8 cellular contexts compared by ENCODE assay signal in the genomic region with DNA sequence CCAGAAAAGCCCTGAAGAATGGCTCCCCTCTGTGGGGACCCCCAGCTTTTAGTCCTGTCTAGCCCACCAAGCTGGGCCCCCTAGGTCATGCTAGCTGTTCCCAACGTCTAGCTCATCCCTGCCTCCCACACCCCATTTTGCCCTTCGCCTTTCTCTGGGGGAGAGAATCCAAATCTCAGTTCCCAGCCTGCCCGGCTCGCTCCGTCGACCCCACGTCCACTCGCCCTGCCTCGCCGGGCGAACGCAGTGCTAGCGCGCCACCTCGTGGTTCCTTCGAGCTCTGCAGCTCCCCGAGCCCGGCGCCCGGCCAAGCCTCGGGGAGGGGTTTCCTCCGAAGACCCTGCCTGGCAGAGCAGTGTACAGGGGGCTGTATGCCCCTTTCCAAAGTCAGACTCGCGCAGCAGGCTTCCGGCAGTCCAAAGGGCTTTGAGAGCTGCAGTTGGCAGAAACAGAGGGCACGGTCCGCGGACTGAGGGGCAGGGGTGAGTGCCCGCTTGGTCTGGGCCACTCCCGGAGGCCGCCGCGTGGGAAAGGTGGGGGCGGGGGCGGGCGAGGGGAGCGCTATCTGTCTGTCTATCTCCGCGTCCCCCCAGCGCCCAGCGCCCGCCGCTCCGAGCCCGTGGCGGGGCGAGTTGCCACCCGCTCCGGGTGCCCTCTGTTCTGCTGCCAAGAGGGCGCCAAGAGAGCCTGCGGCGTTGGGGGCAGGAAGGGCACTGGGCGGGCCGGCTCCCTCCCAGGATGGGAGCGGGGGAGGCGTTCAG. TPM values are rescaled to one million over a fixed set of nuclear protein-coding genes. Genes with fewer than 3 reads are reported as not detected.
DNase-seq lines count a peak whose midpoint lies in the region; ATAC-seq and TF ChIP-seq lines count a peak whose summit lies in the region.

No MANE protein-coding gene starts in this region.

- H3K4me1 Mint-ChIP-seq in HFFc6 (ENCODE audit: low read depth), result peaks cover 19% of the 10 kb centered on the region

- no peaks in the 10 kb centered on the region for H3K9me3 Mint-ChIP-seq in HFFc6

- peaks cover 51% of the 10 kb centered on the region for H3K27me3 Mint-ChIP-seq in HFFc6 (ENCODE audit: insufficient read depth)

- H3K36me3 Mint-ChIP-seq in HFFc6 (ENCODE audit: low read depth), result no peaks in the 10 kb centered on the region

- no peaks in the 10 kb centered on the region for H3K36me3 ChIP-seq in BLaER1
- no peaks in the 10 kb centered on the region for H3K36me3 ChIP-seq in Peyer's patch

- DNase-seq in HFFc6 (no peak), Peyer's patch (peak; percentile 26 to 74 (median 69)), Right ventricle myocardium superior (peak; percentile 76), retina (peak; percentile 91)
- DNase-seq in activated T-helper 9 cell treated with anti-CD3 and anti-CD28 coated beads, Interleukin-2, amount 50 U/mL, for 16 hours (ENCODE audit: low read depth), result peak; percentile 59

- H3K4me3 Mint-ChIP-seq in HFFc6, result peak overlapping the region; percentile 62

- intact Hi-C loops in Right ventricle myocardium superior (cut with DNase I), result loop anchor here (2.0 to 10.0 kb wide), 3 partner anchors 114 to 440 kb away; partner anchors contain the start of gene SLC35B1

- TF ChIP-seq CTCF in HFFc6 (IDR thresholded peaks at IDR 0.05), result peak; percentile 100
- TF ChIP-seq CTCF in Peyer's patch (IDR thresholded peaks at IDR 0.05), result peak; percentile 74 to 96 (median 90)

- peaks cover 40% of the 10 kb centered on the region for H4K20me1 ChIP-seq in BLaER1

- H3K9me3 ChIP-seq in BLaER1 (no peaks in the 10 kb centered on the region), Peyer's patch (no peaks in the 10 kb centered on the region)

- no peak for TF ChIP-seq POLR2A in Peyer's patch (IDR thresholded peaks at IDR 0.05)

- peaks cover 30% of the 10 kb centered on the region for H3K4me1 ChIP-seq in BLaER1
- peaks cover 0 to 34% (median 19%) of the 10 kb centered on the region in 4 donors for H3K4me1 ChIP-seq in Peyer's patch

- H3K4me2 ChIP-seq in BLaER1, result peak overlapping the region; percentile 90

- H3K4me3 ChIP-seq in BLaER1 (peak overlapping the region; percentile 63), Peyer's patch (peak overlapping the region; percentile 2 to 40 (median 35))

- ATAC-seq in Right ventricle myocardium superior (ENCODE audit: poor library complexity) (peak; percentile 72), HG03460 (IDR thresholded peaks at IDR 0.05; ENCODE audit: unreplicated experiment) (no peak), HG03159 (IDR thresholded peaks at IDR 0.05; ENCODE audit: unreplicated experiment) (no peak)

- peak overlapping the region; percentile 37; the same call in 1 of the 2 replicates for H3K9ac ChIP-seq in BLaER1

- peaks cover 63% of the 10 kb centered on the region for H3K27me3 ChIP-seq in BLaER1
- H3K27me3 ChIP-seq in Peyer's patch, result peaks cover 0 to 23% of the 10 kb centered on the region in 2 donors

- H3K27ac Mint-ChIP-seq in HFFc6, result no peak overlapping the region

- H3K27ac ChIP-seq in BLaER1 (no peak overlapping the region), Peyer's patch (no peak overlapping the region)

RNA-seq across cellular contexts. Expression of gene DLX3, which starts 1.7 kb away (rescaled TPM):
- total RNA-seq in HFFc6 (2021; fragmentation: NEBNext Ultra II Directional; extraction: Animal tissue kit (Norgen Biotek cat#: 25700)), result not detected
- total RNA-seq in Peyer's patch (not detected), Right ventricle myocardium superior (not detected)

RNA-seq across cellular contexts. Expression of gene DLX4, which starts 27.7 kb away (rescaled TPM):
- total RNA-seq in HFFc6 (2021; fragmentation: NEBNext Ultra II Directional; extraction: Animal tissue kit (Norgen Biotek cat#: 25700)), result not detected
- total RNA-seq in Peyer's patch, result not detected
- total RNA-seq in Right ventricle myocardium superior, result not detected

RNA-seq across cellular contexts. Expression of gene ITGA3, which starts 59.2 kb away (rescaled TPM):
- 100 to 1,000 TPM; 272 to 319 (median 288) TPM for total RNA-seq in HFFc6 (2021; fragmentation: NEBNext Ultra II Directional; extraction: Animal tissue kit (Norgen Biotek cat#: 25700))
- 100 to 1,000 TPM in 3 of 4 donors, 10 to 100 TPM in 1; 71.0 to 285 (median 247) TPM for total RNA-seq in Peyer's patch
- 12.6 TPM for total RNA-seq in Right ventricle myocardium superior
